1 cellular context compared by ENCODE assay signal in genomic region chr15:81068516-81068915, GRCh38.
TF ChIP-seq lines count a peak whose summit lies in the region.

No MANE protein-coding gene starts in this region.

TF ChIP-seq in K562, 482 proteins besides CTCF, POLR2A, EP300 and RAD21 (continued from another document):
- TF ChIP-seq RNF219 (CRISPR knock-in tag; IDR thresholded peaks at IDR 0.05) (no peak), MEIS2 (IDR thresholded peaks at IDR 0.05; ENCODE audit: partially characterized antibody) (no peak), CHCHD3 (CRISPR knock-in tag; IDR thresholded peaks at IDR 0.05) (no peak), ZNF639 (CRISPR knock-in tag; conservative IDR thresholded peaks at IDR 0.05 in 1 of 2, IDR thresholded peaks at IDR 0.05 in 1 of 2) (no peak), IRF9 (tag; IDR thresholded peaks at IDR 0.05) (no peak), TCF7 (IDR thresholded peaks at IDR 0.05; ENCODE audit: borderline replicate concordance) (no peak), ARNT (IDR thresholded peaks at IDR 0.05) (no peak), KDM4B (IDR thresholded peaks at IDR 0.05; ENCODE audit: borderline replicate concordance in 2 of 2, low read depth in 1 of 2) (no peak), ZNF140 (CRISPR knock-in tag; IDR thresholded peaks at IDR 0.05) (no peak), SIX5 (IDR thresholded peaks at IDR 0.05; ENCODE audit: borderline replicate concordance in 1 of 2, insufficient read depth in 1 of 2, low read depth in 1 of 2, low read length in 2 of 2) (no peak), ERF (CRISPR knock-in tag; IDR thresholded peaks at IDR 0.05) (no peak), SFPQ (IDR thresholded peaks at IDR 0.05; ENCODE audit: low read depth, low read length) (no peak)
